8 cellular contexts compared by ENCODE assay signal in genomic region chr13:46992383-46992952, GRCh38.
A peak's percentile ranks its signal among the peaks of the same experiment; 100 is the strongest.
DNase-seq lines count a peak whose midpoint lies in the region; ATAC-seq and TF ChIP-seq lines count a peak whose summit lies in the region.

No MANE protein-coding gene starts in this region.

- H3K9ac ChIP-seq in fibroblast of lung (ENCODE audit: insufficient read depth, low read length): no peak overlapping the region

- no peaks in the 10 kb centered on the region for H3K4me1 ChIP-seq in fibroblast of lung (ENCODE audit: control insufficient read depth, extremely low read depth, insufficient read depth, low read length)
- H3K4me1 ChIP-seq in aorta (ENCODE audit: control insufficient read depth in 1 of 2, insufficient read depth in 2 of 2, low read length in 2 of 2): peaks cover 0 to 4% of the 10 kb centered on the region in 2 donors

- ATAC-seq in GM21367 (IDR thresholded peaks at IDR 0.05; ENCODE audit: unreplicated experiment) (peak; percentile 49), aorta (ENCODE audit: low FRiP score) (no peak)

- H3K79me2 ChIP-seq in fibroblast of lung (ENCODE audit: control insufficient read depth, insufficient read depth, low read length): no peaks in the 10 kb centered on the region

- no peak overlapping the region for H3K4me3 ChIP-seq in BJ (ENCODE audit: low read depth, low read length)
- no peak overlapping the region for H3K4me3 ChIP-seq in fibroblast of lung (replicated peaks in 1 of 4; ENCODE audit: control extremely low read depth in 1 of 4, insufficient read depth in 1 of 4, low read depth in 3 of 4, low read length in 4 of 4)
- no peak overlapping the region for H3K4me3 ChIP-seq in aorta (ENCODE audit: low read length in 2 of 2)

- H3K27me3 ChIP-seq in BJ (ENCODE audit: control insufficient read depth, insufficient read depth, low read length): no peaks in the 10 kb centered on the region
- no peaks in the 10 kb centered on the region for H3K27me3 ChIP-seq in fibroblast of lung (ENCODE audit: control insufficient read depth, insufficient read depth, low read length)
- no peaks in the 10 kb centered on the region for H3K27me3 ChIP-seq in aorta (ENCODE audit: control insufficient read depth in 1 of 2, insufficient read depth in 2 of 2, low read length in 1 of 2)

- H3K36me3 ChIP-seq in BJ (ENCODE audit: control insufficient read depth, insufficient read depth, low read length) (no peaks in the 10 kb centered on the region), fibroblast of lung (ENCODE audit: control insufficient read depth, insufficient read depth, low read length) (no peaks in the 10 kb centered on the region), aorta (ENCODE audit: control insufficient read depth in 1 of 2, insufficient read depth in 2 of 2, low read length in 1 of 2) (no peaks in the 10 kb centered on the region)

- DNase-seq in BJ (ENCODE audit: low read depth) (no peak), NCI-H748 (lab: John Stamatoyannopoulos, UW; ENCODE audit: unreplicated experiment) (peak; percentile 26), fibroblast of lung (ENCODE audit: low read depth in 2 of 2) (peak in 1 of 2 donors; percentile 5), COR-L47 (lab: John Stamatoyannopoulos, UW) (no peak), aorta (no peak), NCI-H187 treated with DMSO at 0.1 percent for 48 hours (lab: John Stamatoyannopoulos, UW) (no peak)
- DNase-seq in activated CD4-positive, alpha-beta T cell treated with anti-CD3 and anti-CD28 coated beads, Interleukin-2, amount 50 U/mL, for 1 hour: no peak

- H3K27ac ChIP-seq in fibroblast of lung (ENCODE audit: insufficient read depth, low read length) (no peak overlapping the region), aorta (ENCODE audit: low read depth in 1 of 2, low read length in 2 of 2) (no peak overlapping the region)

- intact Hi-C loops in aorta (cut with DNase I): no loop called here

- H3K9me3 ChIP-seq in fibroblast of lung (ENCODE audit: control insufficient read depth, insufficient read depth, low read depth, low read length) (no peaks in the 10 kb centered on the region), aorta (ENCODE audit: control insufficient read depth, low read length) (no peaks in the 10 kb centered on the region)

- WGBS in aorta, 2 donors: 75 to 83% methylated on average over 3 of the region's 3 CpGs

- H2AFZ ChIP-seq in fibroblast of lung (ENCODE audit: low read length): no peak overlapping the region

- H3K4me2 ChIP-seq in fibroblast of lung (ENCODE audit: extremely low read depth, insufficient read depth, low read length): no peak overlapping the region

- no peaks in the 10 kb centered on the region for H4K20me1 ChIP-seq in fibroblast of lung (ENCODE audit: control insufficient read depth, extremely low read depth, insufficient read depth, low read length)

- TF ChIP-seq CTCF in BJ (IDR thresholded peaks at IDR 0.05; ENCODE audit: insufficient read depth, low read depth, low read length) (peak; percentile 41), fibroblast of lung (conservative IDR thresholded peaks at IDR 0.05 in 1 of 2, IDR thresholded peaks at IDR 0.05 in 1 of 2; ENCODE audit: low read depth in 1 of 2, low read length in 2 of 2) (peak; percentile 11 to 37)

- CTCF ChIA-PET in BJ (lab: Yijun Ruan, JAX): interaction anchor here (0.7 to 1.2 kb wide), 5 partner anchors 12 to 468 kb away, joined by 3 read pairs; no protein-coding TSS in a partner anchor

- POLR2A ChIA-PET in BJ (lab: Charles Lee): no interaction called here
